9 cellular contexts compared by ENCODE assay signal in the genomic region with DNA sequence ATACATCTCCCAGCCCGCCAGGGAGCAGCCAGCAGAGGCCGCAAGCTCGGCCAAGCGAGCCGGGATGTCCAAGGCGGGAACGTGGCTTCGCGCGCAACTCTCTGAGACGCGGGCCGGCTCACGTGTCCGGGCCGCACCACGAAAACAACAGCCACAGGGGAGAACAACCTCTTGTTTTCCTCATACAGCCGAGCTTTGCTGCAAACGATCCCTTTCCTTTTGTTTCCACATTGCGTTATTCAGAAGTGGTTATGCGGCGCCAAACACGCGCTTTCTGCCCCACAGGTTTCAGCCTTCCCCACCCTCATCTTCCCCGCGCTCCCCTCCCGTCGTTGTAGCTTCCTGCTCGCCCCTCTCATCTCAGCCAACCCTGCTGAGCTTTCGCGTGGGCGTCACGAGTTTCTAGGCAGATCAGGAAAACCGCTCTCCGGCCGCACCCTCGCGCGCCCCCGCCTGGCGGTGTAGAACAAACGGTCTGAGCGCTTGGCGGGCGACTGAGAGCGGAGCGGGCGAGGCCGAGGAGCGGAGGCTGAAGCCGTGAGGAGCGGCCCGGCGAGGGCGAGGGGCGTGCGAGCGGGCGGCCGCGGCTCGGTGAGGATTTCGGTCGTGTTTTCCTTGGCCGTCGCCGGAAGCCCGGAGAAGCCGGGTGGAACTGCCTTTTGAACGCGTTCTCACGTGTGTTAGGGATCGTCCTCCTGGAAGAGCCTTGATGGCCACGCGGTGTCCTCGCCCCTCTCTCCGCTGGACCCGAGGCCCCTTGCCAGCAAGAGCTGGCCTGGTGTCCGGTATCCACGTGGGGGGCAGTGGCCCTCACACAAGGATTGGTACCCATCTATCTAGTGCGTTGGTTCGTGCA. TPM values are rescaled to one million over a fixed set of nuclear protein-coding genes. Genes with fewer than 3 reads are reported as not detected.
DNase-seq lines count a peak whose midpoint lies in the region; ATAC-seq and TF ChIP-seq lines count a peak whose summit lies in the region.
"Had no signal": no experiment of that assay in that cellular context is flagged by ENCODE, and none has a peak within 500 bp of the region (broad histone marks: within the 10 kb centered on the region; RNA-seq: fewer than 3 reads in every experiment).

No MANE protein-coding gene starts in this region.

- no peaks in the 10 kb centered on the region for H3K36me3 ChIP-seq in kidney epithelial cell (ENCODE audit: control insufficient read depth, insufficient read depth, low read length)

- peaks cover 2% of the 10 kb centered on the region for H3K27me3 ChIP-seq in kidney epithelial cell (ENCODE audit: control insufficient read depth, insufficient read depth, low read length)

- no peak overlapping the region for H3K4me3 ChIP-seq in Jurkat, Clone E6-1 (ENCODE audit: low read length)
- peak overlapping the region; percentile 29 for H3K4me3 ChIP-seq in kidney epithelial cell (ENCODE audit: low read depth, low read length)
- H3K4me3 ChIP-seq: SK-N-MC had no signal

- TF ChIP-seq CTCF in kidney epithelial cell (IDR thresholded peaks at IDR 0.05; ENCODE audit: insufficient read depth, low read length, poor library complexity, severe bottlenecking): peak; percentile 72

- peak; percentile 85 for ATAC-seq in GM21423 (IDR thresholded peaks at IDR 0.05; ENCODE audit: unreplicated experiment)

- DNase-seq in CMK (ENCODE audit: low read depth) (peak; percentile 87), cerebellar cortex (ENCODE audit: low spot score) (peak; percentile 81), kidney epithelial cell (ENCODE audit: low read depth) (no peak), SHP77 treated with DMSO at 0.1 percent for 48 hours (lab: John Stamatoyannopoulos, UW) (no peak)
- DNase-seq in Jurkat, Clone E6-1 (ENCODE audit: low read depth, low spot score): peak; percentile 72
- peak; percentile 96 to 97 for DNase-seq in activated CD4-positive, alpha-beta T cell treated with anti-CD3 and anti-CD28 coated beads for 24 hours (ENCODE audit: low read depth in 2 of 2)
- peak; percentile 96 to 97 for DNase-seq in stimulated activated CD4-positive, alpha-beta T cell treated with anti-CD3 and anti-CD28 coated beads, Interleukin-15, amount 100 ng/mL, for 48 hours (ENCODE audit: low read depth in 2 of 2)

RNA-seq across cellular contexts. Expression of a gene that starts 6.6 kb away (rescaled TPM):
- polyA plus RNA-seq in Jurkat, Clone E6-1 (2012; ENCODE audit: insufficient read depth, insufficient read length): 92.3 TPM
- 78.7 and 107 TPM in 2 replicates for total RNA-seq in kidney epithelial cell

RNA-seq across cellular contexts. Expression of a gene that starts 21.6 kb away (rescaled TPM):
- 90.6 TPM for polyA plus RNA-seq in Jurkat, Clone E6-1 (2012; ENCODE audit: insufficient read depth, insufficient read length)
- 52.1 and 54.5 TPM in 2 replicates for total RNA-seq in kidney epithelial cell

RNA-seq across cellular contexts. Expression of a gene that starts 21.8 kb away (rescaled TPM):
- polyA plus RNA-seq in Jurkat, Clone E6-1 (2012; ENCODE audit: insufficient read depth, insufficient read length): 507 TPM
- 64.8 and 77.6 TPM in 2 replicates for total RNA-seq in kidney epithelial cell

RNA-seq across cellular contexts. Expression of a gene that starts 24.4 kb away (rescaled TPM):
- polyA plus RNA-seq in Jurkat, Clone E6-1 (2012; ENCODE audit: insufficient read depth, insufficient read length): not detected
- total RNA-seq in kidney epithelial cell: not detected in 2 replicates

RNA-seq across cellular contexts. Expression of a gene that starts 32.7 kb away (rescaled TPM):
- polyA plus RNA-seq in Jurkat, Clone E6-1 (2012; ENCODE audit: insufficient read depth, insufficient read length): not detected
- not detected in 2 replicates for total RNA-seq in kidney epithelial cell

Comparison
In these comparisons a context has a peak if more than half of its experiments do, and no peak if none do; other contexts are left out.
1. DNase-seq: peak in CMK (single experiment), Jurkat, Clone E6-1 (single experiment), activated CD4-positive, alpha-beta T cell treated with anti-CD3 and anti-CD28 coated beads for 24 hours (2 of 2), cerebellar cortex (single experiment) and stimulated activated CD4-positive, alpha-beta T cell treated with anti-CD3 and anti-CD28 coated beads, Interleukin-15, amount 100 ng/mL, for 48 hours (2 of 2); none in kidney epithelial cell (single experiment) and SHP77 treated with DMSO at 0.1 percent for 48 hours (single experiment).